30 cellular contexts compared by ENCODE assay signal in the genomic region with DNA sequence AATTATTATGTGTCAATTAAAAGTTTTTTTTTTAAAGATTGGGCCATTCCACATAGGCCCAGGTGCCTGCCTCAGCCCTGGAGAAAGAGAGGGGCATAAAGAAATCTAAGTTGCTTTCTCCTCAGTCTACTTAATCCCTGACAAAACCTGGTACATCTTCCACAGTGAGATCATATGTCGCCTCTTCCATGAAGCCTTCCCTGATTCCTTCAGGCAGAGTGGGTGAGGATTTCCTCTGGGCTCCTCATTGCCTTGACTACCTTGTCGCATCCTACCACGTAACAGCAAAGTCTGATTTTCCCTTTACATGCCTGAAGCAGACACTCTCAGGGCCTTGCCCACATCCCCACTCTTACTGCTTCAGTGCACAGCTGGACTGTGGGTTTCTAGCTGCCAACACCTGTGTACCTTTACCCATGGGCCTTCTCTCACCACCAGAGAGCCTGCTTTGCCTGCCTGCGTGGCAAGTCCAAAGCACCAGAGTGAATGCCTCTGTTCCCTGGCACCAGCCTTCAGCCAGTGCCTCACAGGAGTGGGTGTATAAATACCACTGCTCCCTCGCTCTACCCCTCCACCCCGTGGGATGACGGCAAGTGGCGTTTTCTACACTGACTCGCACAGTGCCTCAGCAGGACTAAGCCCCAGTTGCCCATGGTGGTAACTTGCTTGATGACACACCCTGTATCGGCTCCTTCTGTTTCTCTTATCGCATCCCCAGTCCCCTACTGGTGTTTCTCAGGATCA.
A peak's percentile ranks its signal among the peaks of the same experiment; 100 is the strongest.
DNase-seq lines count a peak whose midpoint lies in the region; ATAC-seq and TF ChIP-seq lines count a peak whose summit lies in the region.
"Had no signal": no experiment of that assay in that cellular context is flagged by ENCODE, and none has a peak within 500 bp of the region (broad histone marks: within the 10 kb centered on the region; RNA-seq: fewer than 3 reads in every experiment).

No MANE protein-coding gene starts in this region.

- H3K36me3 ChIP-seq in RWPE2 (ENCODE audit: low read depth), result no peaks in the 10 kb centered on the region
- H3K36me3 ChIP-seq in esophagus squamous epithelium, result no peaks in the 10 kb centered on the region
- no peaks in the 10 kb centered on the region for H3K36me3 ChIP-seq in thyroid gland
- H3K36me3 ChIP-seq: Peyer's patch, suprapubic skin had no signal

- ATAC-seq in activated naive CD8-positive, alpha-beta T cell treated with anti-CD3 and anti-CD28 coated beads, Interleukin-2, amount 50 U/mL, for 24 hours, result peak; percentile 20
- ATAC-seq in RWPE2 (ENCODE audit: low read depth) (no peak), HG02759 (IDR thresholded peaks at IDR 0.05; ENCODE audit: unreplicated experiment) (no peak)

- peaks cover 7% of the 10 kb centered on the region for H3K9me3 Mint-ChIP-seq in activated naive CD8-positive, alpha-beta T cell treated with anti-CD3 and anti-CD28 coated beads, Interleukin-2, amount 50 U/mL, for 24 hours
- peaks cover 2% of the 10 kb centered on the region for H3K9me3 Mint-ChIP-seq in activated naive CD8-positive, alpha-beta T cell treated with anti-CD3 and anti-CD28 coated beads for 36 hours
- H3K9me3 Mint-ChIP-seq in mesothelial cell of epicardium, result no peaks in the 10 kb centered on the region
- H3K9me3 Mint-ChIP-seq: activated naive CD8-positive, alpha-beta T cell treated with anti-CD3 and anti-CD28 coated beads, Interleukin-2, amount 10 ng/mL, durations not matched to agents 7 days and 5 days; immature natural killer cell had no signal

- H3K27me3 Mint-ChIP-seq in activated naive CD8-positive, alpha-beta T cell treated with anti-CD3 and anti-CD28 coated beads, Interleukin-2, amount 50 U/mL, for 24 hours, result peaks cover 6% of the 10 kb centered on the region
- peaks cover 7% of the 10 kb centered on the region for H3K27me3 Mint-ChIP-seq in activated naive CD8-positive, alpha-beta T cell treated with anti-CD3 and anti-CD28 coated beads for 36 hours
- H3K27me3 Mint-ChIP-seq in mesothelial cell of epicardium (ENCODE audit: low read depth), result no peaks in the 10 kb centered on the region
- H3K27me3 Mint-ChIP-seq: progenitor cell of endocrine pancreas had no signal

- H3K4me3 ChIP-seq in RWPE2 (ENCODE audit: severe bottlenecking), result no peak overlapping the region
- H3K4me3 ChIP-seq in esophagus squamous epithelium, result no peak overlapping the region
- no peak overlapping the region for H3K4me3 ChIP-seq in thyroid gland (replicated peaks in 1 of 3)
- H3K4me3 ChIP-seq: Peyer's patch, suprapubic skin had no signal

- no peak for DNase-seq in activated naive CD8-positive, alpha-beta T cell treated with anti-CD3 and anti-CD28 coated beads, Interleukin-2, amount 50 U/mL, for 24 hours
- DNase-seq in activated naive CD8-positive, alpha-beta T cell treated with anti-CD3 and anti-CD28 coated beads for 36 hours, result no peak
- no peak for DNase-seq in RWPE2 (ENCODE audit: low spot score)
- no peak for DNase-seq in esophagus squamous epithelium (lab: John Stamatoyannopoulos, UW)
- DNase-seq in thyroid gland, result peak; percentile 55 to 72
- DNase-seq in NCI-H2107 treated with DMSO at 0.1 percent for 48 hours (lab: John Stamatoyannopoulos, UW; ENCODE audit: unreplicated experiment), result no peak
- DNase-seq in mesothelial cell of epicardium (ENCODE audit: low spot score in 2 of 2, unreplicated experiment in 2 of 2), result no peak
- DNase-seq: 8988T; activated CD4-positive, alpha-beta T cell treated with anti-CD3 and anti-CD28 coated beads, Interleukin-2, amount 10 ng/mL, durations not matched to agents 24 days and 14 days; activated CD8-positive, alpha-beta memory T cell treated with anti-CD3 and anti-CD28 coated beads for 24 hours; activated naive CD8-positive, alpha-beta T cell treated with anti-CD3 and anti-CD28 coated beads, Interleukin-2, amount 10 ng/mL, durations not matched to agents 7 days and 5 days; Caco-2; central memory CD4-positive, alpha-beta T cell; cortex of kidney; DMS79; effector memory CD4-positive, alpha-beta T cell; immature natural killer cell; mesenchymal stem cell; NCI-H2029 treated with DMSO at 0.1 percent for 48 hours; NCI-H2227 treated with DMSO at 0.1 percent for 48 hours; NCI-H526; Peyer's patch; stimulated activated naive CD4-positive, alpha-beta T cell; SW 1271; T1000 had no signal

- H3K4me3 Mint-ChIP-seq in activated naive CD8-positive, alpha-beta T cell treated with anti-CD3 and anti-CD28 coated beads, Interleukin-2, amount 50 U/mL, for 24 hours, result no peak overlapping the region
- H3K4me3 Mint-ChIP-seq in activated naive CD8-positive, alpha-beta T cell treated with anti-CD3 and anti-CD28 coated beads for 36 hours, result no peak overlapping the region
- H3K4me3 Mint-ChIP-seq in mesothelial cell of epicardium, result no peak overlapping the region
- H3K4me3 Mint-ChIP-seq: activated CD4-positive, alpha-beta T cell treated with anti-CD3 and anti-CD28 coated beads, Interleukin-2, amount 10 ng/mL, durations not matched to agents 24 days and 14 days; activated naive CD8-positive, alpha-beta T cell treated with anti-CD3 and anti-CD28 coated beads, Interleukin-2, amount 10 ng/mL, durations not matched to agents 7 days and 5 days; CD14-positive monocyte; immature natural killer cell had no signal

- intact Hi-C loops in esophagus squamous epithelium (cut with DNase I) (no loop called here), thyroid gland (cut with DNase I) (no loop called here)

- no peaks in the 10 kb centered on the region for H3K36me3 Mint-ChIP-seq in activated naive CD8-positive, alpha-beta T cell treated with anti-CD3 and anti-CD28 coated beads, Interleukin-2, amount 50 U/mL, for 24 hours (ENCODE audit: low read depth)
- no peaks in the 10 kb centered on the region for H3K36me3 Mint-ChIP-seq in activated naive CD8-positive, alpha-beta T cell treated with anti-CD3 and anti-CD28 coated beads for 36 hours
- H3K36me3 Mint-ChIP-seq in mesothelial cell of epicardium, result no peaks in the 10 kb centered on the region
- H3K36me3 Mint-ChIP-seq: activated naive CD8-positive, alpha-beta T cell treated with anti-CD3 and anti-CD28 coated beads, Interleukin-2, amount 10 ng/mL, durations not matched to agents 7 days and 5 days; CD14-positive monocyte; immature natural killer cell had no signal

- H3K9me3 ChIP-seq in RWPE2 (ENCODE audit: severe bottlenecking) (no peaks in the 10 kb centered on the region), esophagus squamous epithelium (no peaks in the 10 kb centered on the region), thyroid gland (no peaks in the 10 kb centered on the region)
- H3K9me3 ChIP-seq: Caco-2, Peyer's patch, suprapubic skin had no signal

- no peaks in the 10 kb centered on the region for H3K4me1 Mint-ChIP-seq in activated naive CD8-positive, alpha-beta T cell treated with anti-CD3 and anti-CD28 coated beads, Interleukin-2, amount 50 U/mL, for 24 hours
- H3K4me1 Mint-ChIP-seq in activated naive CD8-positive, alpha-beta T cell treated with anti-CD3 and anti-CD28 coated beads for 36 hours, result no peaks in the 10 kb centered on the region
- peaks cover 13% of the 10 kb centered on the region for H3K4me1 Mint-ChIP-seq in mesothelial cell of epicardium
- H3K4me1 Mint-ChIP-seq: CD14-positive monocyte, immature natural killer cell had no signal

- H3K4me1 ChIP-seq in RWPE2 (ENCODE audit: insufficient read depth, poor library complexity, severe bottlenecking) (peaks cover 33% of the 10 kb centered on the region), esophagus squamous epithelium (peaks cover 18 to 69% (median 29%) of the 10 kb centered on the region in 3 donors), thyroid gland (peaks cover 67 to 78% of the 10 kb centered on the region in 2 donors)
- H3K4me1 ChIP-seq: Caco-2, Peyer's patch had no signal

- TF ChIP-seq POLR2A in esophagus squamous epithelium (IDR thresholded peaks at IDR 0.05), result no peak
- TF ChIP-seq POLR2A in thyroid gland (IDR thresholded peaks at IDR 0.05), result no peak

- H3K27me3 ChIP-seq in RWPE2 (ENCODE audit: insufficient read depth, poor library complexity, severe bottlenecking) (no peaks in the 10 kb centered on the region), esophagus squamous epithelium (peaks cover 0 to 4% (median 0%) of the 10 kb centered on the region in 4 donors), thyroid gland (no peaks in the 10 kb centered on the region)
- H3K27me3 ChIP-seq: Peyer's patch, suprapubic skin had no signal

- H3K27ac Mint-ChIP-seq in activated naive CD8-positive, alpha-beta T cell treated with anti-CD3 and anti-CD28 coated beads, Interleukin-2, amount 50 U/mL, for 24 hours, result no peak overlapping the region
- no peak overlapping the region for H3K27ac Mint-ChIP-seq in activated naive CD8-positive, alpha-beta T cell treated with anti-CD3 and anti-CD28 coated beads for 36 hours
- no peak overlapping the region for H3K27ac Mint-ChIP-seq in mesothelial cell of epicardium
- H3K27ac Mint-ChIP-seq: activated CD4-positive, alpha-beta T cell treated with anti-CD3 and anti-CD28 coated beads, Interleukin-2, amount 10 ng/mL, durations not matched to agents 24 days and 14 days; activated naive CD8-positive, alpha-beta T cell treated with anti-CD3 and anti-CD28 coated beads, Interleukin-2, amount 10 ng/mL, durations not matched to agents 7 days and 5 days; CD14-positive monocyte; immature natural killer cell; progenitor cell of endocrine pancreas had no signal

- WGBS in esophagus squamous epithelium, 2 donors, result 68 to 70% methylated on average over 11 of the region's 11 CpGs
- 77 to 79% methylated on average over 11 of the region's 11 CpGs for WGBS in thyroid gland, 2 donors

- no peak for TF ChIP-seq CTCF in RWPE2 (IDR thresholded peaks at IDR 0.05; ENCODE audit: poor library complexity, severe bottlenecking)
- no peak for TF ChIP-seq CTCF in esophagus squamous epithelium (IDR thresholded peaks at IDR 0.05)
- no peak for TF ChIP-seq CTCF in thyroid gland (IDR thresholded peaks at IDR 0.05)
- TF ChIP-seq CTCF in mesothelial cell of epicardium (IDR thresholded peaks at IDR 0.05; ENCODE audit: unreplicated experiment), result no peak

- peak overlapping the region; percentile 49 for H3K27ac ChIP-seq in RWPE2 (ENCODE audit: poor library complexity, severe bottlenecking)
- H3K27ac ChIP-seq in esophagus squamous epithelium, result peak overlapping the region in 3 of 4 donors; percentile 80 to 87 (median 83)
- peak overlapping the region; percentile 83 to 98 (median 91) for H3K27ac ChIP-seq in thyroid gland
- H3K27ac ChIP-seq: HL-60, Peyer's patch had no signal

Comparison
In these comparisons a context has a peak if more than half of its experiments do, and no peak if none do; other contexts are left out.
1. DNase-seq: peak in thyroid gland (2 of 2); none in activated naive CD8-positive, alpha-beta T cell treated with anti-CD3 and anti-CD28 coated beads, Interleukin-2, amount 50 U/mL, for 24 hours (single experiment), activated naive CD8-positive, alpha-beta T cell treated with anti-CD3 and anti-CD28 coated beads for 36 hours (single experiment), RWPE2 (single experiment), esophagus squamous epithelium (single experiment), NCI-H2107 treated with DMSO at 0.1 percent for 48 hours (single experiment) and mesothelial cell of epicardium (0 of 2).
2. Peak in every context shown above with its lines, with median percentiles within 50 percentile points of each other: H3K27ac ChIP-seq.